In genomic region chr3:39207361-39208192, GRCh38 we compare ENCODE assay signal across 14 cellular contexts. TPM values are rescaled to one million over a fixed set of nuclear protein-coding genes. Genes with fewer than 3 reads are reported as not detected.
DNase-seq lines count a peak whose midpoint lies in the region; ATAC-seq, FAIRE-seq and TF ChIP-seq lines count a peak whose summit lies in the region.
"Had no signal": no experiment of that assay in that cellular context is flagged by ENCODE, and none has a peak within 500 bp of the region (broad histone marks: within the 10 kb centered on the region; RNA-seq: fewer than 3 reads in every experiment).

No MANE protein-coding gene starts in this region.

- CTCF ChIA-PET in naive thymus-derived CD4-positive, alpha-beta T cell (lab: Charles Lee), result no interaction called here

- DNase-seq in NCI-H510A treated with DMSO at 0.1 percent for 48 hours (lab: John Stamatoyannopoulos, UW) (peak; percentile 80), endodermal cell (no peak), pancreas (no peak), testis (no peak)
- DNase-seq in naive thymus-derived CD4-positive, alpha-beta T cell, result no peak
- DNase-seq: effector CD8-positive, alpha-beta T cell; NCI-H2029 had no signal

- H3K36me3 ChIP-seq in DOHH2 (ENCODE audit: control insufficient read depth, low read length) (no peaks in the 10 kb centered on the region), endodermal cell (ENCODE audit: control insufficient read depth, insufficient read depth, low read length) (no peaks in the 10 kb centered on the region), parathyroid adenoma (ENCODE audit: control insufficient read depth, insufficient read depth, low read length) (no peaks in the 10 kb centered on the region), pancreas (no peaks in the 10 kb centered on the region), testis (ENCODE audit: low read depth, missing control alignments) (no peaks in the 10 kb centered on the region)
- no peaks in the 10 kb centered on the region for H3K36me3 ChIP-seq in naive thymus-derived CD4-positive, alpha-beta T cell (ENCODE audit: control insufficient read depth in 2 of 3, insufficient read depth in 3 of 3, low read length in 3 of 3)
- H3K36me3 ChIP-seq: MG63, stomach had no signal

- POLR2A ChIA-PET in naive thymus-derived CD4-positive, alpha-beta T cell (lab: Charles Lee), result no interaction called here

- TF ChIP-seq CTCF in DOHH2 (IDR thresholded peaks at IDR 0.05; ENCODE audit: low read depth, low read length, poor library complexity, severe bottlenecking) (no peak), endodermal cell (conservative IDR thresholded peaks at IDR 0.05) (no peak), parathyroid adenoma (IDR thresholded peaks at IDR 0.05) (no peak), pancreas (IDR thresholded peaks at IDR 0.05) (no peak), testis (IDR thresholded peaks at IDR 0.05) (no peak)

- H3K27ac Mint-ChIP-seq in endodermal cell, result peak overlapping the region; percentile 69
- peak overlapping the region in 1 of 9 donors; percentile 38 for H3K27ac Mint-ChIP-seq in naive thymus-derived CD4-positive, alpha-beta T cell
- H3K27ac Mint-ChIP-seq: T-cell had no signal

- 58 to 72% methylated on average over 4 to 5 of the region's 5 CpGs for WGBS in endodermal cell (ENCODE audit: insufficient coverage in 1 of 2, insufficient read length in 1 of 2), 2 experiments
- WGBS in pancreas, 2 donors, result 64 to 74% methylated on average over 5 of the region's 5 CpGs
- WGBS in testis, 2 donors, result 68 to 79% methylated on average over 5 of the region's 5 CpGs

- H3K27ac ChIP-seq in DOHH2 (ENCODE audit: low read depth, low read length) (no peak overlapping the region), endodermal cell (ENCODE audit: low read depth, low read length) (no peak overlapping the region), parathyroid adenoma (no peak overlapping the region), pancreas (no peak overlapping the region), testis (no peak overlapping the region)
- no peak overlapping the region for H3K27ac ChIP-seq in naive thymus-derived CD4-positive, alpha-beta T cell (ENCODE audit: low read depth, low read length)
- H3K27ac ChIP-seq: stomach had no signal

- peak overlapping the region; percentile 77 for H2AFZ ChIP-seq in parathyroid adenoma

- intact Hi-C loops in naive thymus-derived CD4-positive, alpha-beta T cell (cut with micrococcal nuclease), result loop anchor here (1.0 to 5.0 kb wide), 4 partner anchors 54 to 170 kb away; no protein-coding TSS in a partner anchor
- intact Hi-C loops in pancreas (cut with DNase I), result loop anchor here in 1 of 3 donors (10.0 kb wide), 1 partner anchor 167 kb away; no protein-coding TSS in a partner anchor
- intact Hi-C loops in testis (cut with DNase I; ENCODE audit: low total_unique reads), result no loop called here

- FAIRE-seq in pancreas (lab: Jason Lieb, UNC), result no peak

- H3K79me2 ChIP-seq in DOHH2 (ENCODE audit: control insufficient read depth, low read length) (no peaks in the 10 kb centered on the region), parathyroid adenoma (no peaks in the 10 kb centered on the region)

- peaks cover 37% of the 10 kb centered on the region for H3K4me1 Mint-ChIP-seq in endodermal cell
- peaks cover 0 to 25% (median 7%) of the 10 kb centered on the region in 7 donors for H3K4me1 Mint-ChIP-seq in naive thymus-derived CD4-positive, alpha-beta T cell

- H3K4me2 ChIP-seq in DOHH2 (ENCODE audit: low read length) (peak overlapping the region; percentile 15; the same call in 1 of the 2 replicates), parathyroid adenoma (ENCODE audit: low read length) (no peak overlapping the region)

- no peaks in the 10 kb centered on the region for H3K9me3 Mint-ChIP-seq in endodermal cell
- H3K9me3 Mint-ChIP-seq in naive thymus-derived CD4-positive, alpha-beta T cell, result peaks cover 0 to 2% (median 0%) of the 10 kb centered on the region in 11 donors
- H3K9me3 Mint-ChIP-seq: T-cell had no signal

- H3K4me3 Mint-ChIP-seq in endodermal cell, result no peak overlapping the region
- no peak overlapping the region for H3K4me3 Mint-ChIP-seq in naive thymus-derived CD4-positive, alpha-beta T cell
- H3K4me3 Mint-ChIP-seq: T-cell had no signal

- H3K36me3 Mint-ChIP-seq in endodermal cell (ENCODE audit: low read depth), result no peaks in the 10 kb centered on the region
- peaks cover 0 to 4% (median 0%) of the 10 kb centered on the region in 5 donors for H3K36me3 Mint-ChIP-seq in naive thymus-derived CD4-positive, alpha-beta T cell
- H3K36me3 Mint-ChIP-seq: T-cell had no signal

- no peaks in the 10 kb centered on the region for H3K9me3 ChIP-seq in DOHH2 (ENCODE audit: control insufficient read depth, insufficient read depth, low read length)
- H3K9me3 ChIP-seq in endodermal cell (ENCODE audit: control insufficient read depth, low read length), result peaks cover 7% of the 10 kb centered on the region
- H3K9me3 ChIP-seq in parathyroid adenoma (ENCODE audit: control insufficient read depth, low read length), result no peaks in the 10 kb centered on the region
- H3K9me3 ChIP-seq in naive thymus-derived CD4-positive, alpha-beta T cell (ENCODE audit: control insufficient read depth in 2 of 3, low read length in 3 of 3), result no peaks in the 10 kb centered on the region
- no peaks in the 10 kb centered on the region for H3K9me3 ChIP-seq in pancreas
- H3K9me3 ChIP-seq in testis, result no peaks in the 10 kb centered on the region
- H3K9me3 ChIP-seq: Caco-2, MG63 had no signal

- H3K4me3 ChIP-seq in DOHH2 (ENCODE audit: low read length) (no peak overlapping the region), endodermal cell (ENCODE audit: low read length) (peak overlapping the region; percentile 44), parathyroid adenoma (ENCODE audit: low read depth, low read length) (no peak overlapping the region), pancreas (no peak overlapping the region), testis (no peak overlapping the region)
- no peak overlapping the region for H3K4me3 ChIP-seq in naive thymus-derived CD4-positive, alpha-beta T cell (ENCODE audit: low read length)
- H3K4me3 ChIP-seq: MG63, stomach had no signal

- H3K9ac ChIP-seq in endodermal cell (ENCODE audit: extremely low read depth, low read length, poor library complexity, severe bottlenecking), result peak overlapping the region; percentile 48
- no peak overlapping the region for H3K9ac ChIP-seq in parathyroid adenoma

- no peaks in the 10 kb centered on the region for H3F3A ChIP-seq in DOHH2 (ENCODE audit: control insufficient read depth, insufficient read depth)

- H3K4me1 ChIP-seq in DOHH2 (ENCODE audit: control insufficient read depth, low read length) (peaks cover 17% of the 10 kb centered on the region), endodermal cell (ENCODE audit: control insufficient read depth, insufficient read depth, low read length) (peaks cover 11% of the 10 kb centered on the region), parathyroid adenoma (no peaks in the 10 kb centered on the region), pancreas (no peaks in the 10 kb centered on the region), testis (no peaks in the 10 kb centered on the region)
- peaks cover 0 to 6% of the 10 kb centered on the region in 2 donors for H3K4me1 ChIP-seq in naive thymus-derived CD4-positive, alpha-beta T cell (ENCODE audit: control insufficient read depth in 2 of 2, insufficient read depth in 2 of 2, low read length in 2 of 2)

- H3K27me3 Mint-ChIP-seq in endodermal cell (ENCODE audit: insufficient read depth), result peaks cover 4% of the 10 kb centered on the region
- peaks cover 0 to 38% (median 10%) of the 10 kb centered on the region in 5 donors for H3K27me3 Mint-ChIP-seq in naive thymus-derived CD4-positive, alpha-beta T cell

- no peak for ATAC-seq in naive thymus-derived CD4-positive, alpha-beta T cell
- ATAC-seq in pancreas (no peak), HG02610 (IDR thresholded peaks at IDR 0.05; ENCODE audit: unreplicated experiment) (no peak)

- no peaks in the 10 kb centered on the region for H3K9me2 ChIP-seq in DOHH2 (replicated peaks; ENCODE audit: control insufficient read depth, low read length)

- H4K20me1 ChIP-seq in DOHH2 (ENCODE audit: control insufficient read depth, insufficient read depth, low read depth, low read length), result no peaks in the 10 kb centered on the region

- H3K27me3 ChIP-seq in DOHH2 (ENCODE audit: control insufficient read depth, low read length), result peaks cover 14% of the 10 kb centered on the region; the same call in 1 of the 2 replicates
- no peaks in the 10 kb centered on the region for H3K27me3 ChIP-seq in endodermal cell (ENCODE audit: control insufficient read depth, insufficient read depth, low read length, poor library complexity, severe bottlenecking)
- H3K27me3 ChIP-seq in parathyroid adenoma (ENCODE audit: control insufficient read depth, insufficient read depth, low read length), result no peaks in the 10 kb centered on the region
- H3K27me3 ChIP-seq in naive thymus-derived CD4-positive, alpha-beta T cell (ENCODE audit: control insufficient read depth in 2 of 2, insufficient read depth in 2 of 2, low read length in 2 of 2), result no peaks in the 10 kb centered on the region
- H3K27me3 ChIP-seq in pancreas, result no peaks in the 10 kb centered on the region
- H3K27me3 ChIP-seq in testis, result no peaks in the 10 kb centered on the region

- TF ChIP-seq POLR2A in testis (IDR thresholded peaks at IDR 0.05), result no peak

RNA-seq across cellular contexts. Expression of gene XIRP1, which starts 15.2 kb away (rescaled TPM):
- total RNA-seq in endodermal cell (not detected), pancreas (under 1 TPM in 2 of 6 donors, not detected in 4; 0.09 to 0.43 TPM), testis (under 1 TPM; 0.24 to 0.37 TPM)
- polyA plus RNA-seq in endodermal cell (2013, experiment 1 of 2), result 0.07 TPM
- polyA plus RNA-seq in endodermal cell (2013, experiment 2 of 2), result 0.08 TPM
- under 1 TPM in 1 of 5 experiments, not detected in 4; 0.07 TPM for total RNA-seq in naive thymus-derived CD4-positive, alpha-beta T cell
- not detected for polyA plus RNA-seq in naive thymus-derived CD4-positive, alpha-beta T cell
- polyA plus RNA-seq in pancreas (under 1 TPM; 0.08 to 0.14 TPM), testis (ENCODE audit: insufficient read depth, low read depth, low replicate concordance) (2.8 TPM)
- total RNA-seq: Caco-2, T-cell had no signal

RNA-seq across cellular contexts. Expression of gene CSRNP1, which starts 54.2 kb away (rescaled TPM):
- total RNA-seq in endodermal cell (10 to 100 TPM in 1 of 2 donors, 1 to 10 TPM in 1; 9.2 to 11.1 TPM), pancreas (10 to 100 TPM in 5 of 6 donors, 1 to 10 TPM in 1; 9.0 to 29.2 (median 13.4) TPM), testis (10 to 100 TPM; 27.0 to 30.4 TPM)
- polyA plus RNA-seq in endodermal cell (2013, experiment 1 of 2), result 7.5 TPM
- 8.0 TPM for polyA plus RNA-seq in endodermal cell (2013, experiment 2 of 2)
- 100 to 1,000 TPM in 2 of 5 experiments, 10 to 100 TPM in 3; 13.7 to 319 (median 22.9) TPM for total RNA-seq in naive thymus-derived CD4-positive, alpha-beta T cell
- 10 to 100 TPM in 1 of 2 donors, 1 to 10 TPM in 1; 9.8 to 12.1 TPM for polyA plus RNA-seq in naive thymus-derived CD4-positive, alpha-beta T cell
- polyA plus RNA-seq in pancreas (10 to 100 TPM; 20.3 to 31.4 TPM), testis (ENCODE audit: insufficient read depth, low read depth, low replicate concordance) (20.4 TPM)
